ENCODE assay signal across 8 cellular contexts in the genomic region with DNA sequence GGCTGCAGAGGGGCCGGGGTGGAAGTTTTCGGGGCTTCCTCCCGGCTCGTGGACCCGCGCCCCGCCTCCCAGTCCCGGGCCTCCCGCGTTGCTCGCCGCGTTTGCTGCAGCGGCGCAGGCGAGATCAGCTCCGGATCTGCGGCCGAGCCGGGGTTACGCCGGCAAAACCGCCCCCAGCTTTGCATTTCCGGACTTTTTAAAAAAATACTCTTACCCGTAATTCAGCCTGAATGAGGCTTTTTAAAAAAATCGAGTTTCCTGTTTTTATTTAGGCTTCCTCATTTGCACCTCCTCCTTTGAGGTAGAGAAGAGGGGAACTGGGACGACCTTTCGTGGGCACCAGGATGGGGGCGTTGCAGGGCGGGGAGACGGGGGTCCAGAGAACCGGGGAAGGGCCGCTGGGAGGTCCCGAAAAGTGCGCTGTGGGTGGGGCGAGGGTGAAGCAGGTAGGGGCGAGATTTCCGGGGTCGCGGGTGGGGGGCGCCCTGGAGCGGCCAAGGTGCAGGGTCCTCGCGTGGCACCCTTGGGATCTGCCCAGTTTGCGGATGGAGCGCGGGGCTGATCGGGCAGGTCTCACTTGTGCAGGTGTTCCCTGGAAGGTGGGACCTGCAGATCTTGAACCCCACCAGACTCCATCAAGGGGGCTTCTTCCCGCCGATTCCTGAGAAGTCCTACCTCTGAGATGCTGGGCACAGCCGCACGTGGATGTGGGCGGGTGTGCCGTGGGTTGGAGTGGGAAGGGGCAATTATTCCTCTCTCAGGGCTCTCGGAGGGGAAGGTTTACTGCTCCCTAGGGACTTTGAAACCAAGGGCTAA. TPM values are rescaled to one million over a fixed set of nuclear protein-coding genes. Genes with fewer than 3 reads are reported as not detected.
DNase-seq lines count a peak whose midpoint lies in the region; ATAC-seq and TF ChIP-seq lines count a peak whose summit lies in the region.

No MANE protein-coding gene starts in this region.

- no peak for TF ChIP-seq EP300 in ovary (IDR thresholded peaks at IDR 0.05)

- peak overlapping the region; percentile 61 for H3K4me3 Mint-ChIP-seq in Calu3 (ENCODE audit: low read depth, unreplicated experiment)

- WGBS in esophagus, 2 donors: 9 to 14% methylated on average over 55 of the region's 55 CpGs
- WGBS in ovary, 3 donors: 7 to 9% (median 7%) methylated on average over 54 to 55 of the region's 55 CpGs

- CTCF ChIA-PET in Calu3 (lab: Charles Lee): no interaction called here

- no peak for TF ChIP-seq POLR2A in ovary (IDR thresholded peaks at IDR 0.05)

- peaks cover 81% of the 10 kb centered on the region for H3K27me3 Mint-ChIP-seq in Calu3 (ENCODE audit: unreplicated experiment)

- peak overlapping the region; percentile 72 for H3K4me3 ChIP-seq in HUES48 (ENCODE audit: low read depth, low read length)
- H3K4me3 ChIP-seq in esophagus (ENCODE audit: low read depth in 1 of 2, low read length in 2 of 2): peak overlapping the region; percentile 58 to 60
- peak overlapping the region; percentile 22 for H3K4me3 ChIP-seq in ovary

- intact Hi-C loops in Calu3 (cut with micrococcal nuclease; ENCODE audit: unreplicated experiment) (no loop called here), ovary (cut with DNase I) (no loop called here), posterior cingulate gyrus (cut with DNase I) (no loop called here)

- no peaks in the 10 kb centered on the region for H3K9me3 Mint-ChIP-seq in Calu3 (ENCODE audit: low read depth, unreplicated experiment)

- H3K27me3 ChIP-seq in HUES48 (ENCODE audit: control insufficient read depth, insufficient read depth, low read length) (peaks cover 39% of the 10 kb centered on the region), esophagus (ENCODE audit: control insufficient read depth in 1 of 2, insufficient read depth in 2 of 2, low read length in 2 of 2) (no peaks in the 10 kb centered on the region), ovary (no peaks in the 10 kb centered on the region)

- no TSS peak for BruUV-seq in Calu3 (replicated peaks; lab: Mats Ljungman, UMichigan)

- no peak for ATAC-seq in GM19023 (IDR thresholded peaks at IDR 0.05; ENCODE audit: unreplicated experiment)

- no peaks in the 10 kb centered on the region for H3K4me1 ChIP-seq in HUES48 (ENCODE audit: control insufficient read depth, insufficient read depth, low read length)
- peaks cover 2% of the 10 kb centered on the region in 2 donors for H3K4me1 ChIP-seq in esophagus (ENCODE audit: control insufficient read depth in 2 of 2, insufficient read depth in 2 of 2, low read length in 1 of 2)
- H3K4me1 ChIP-seq in ovary (ENCODE audit: insufficient read depth): no peaks in the 10 kb centered on the region

- no peaks in the 10 kb centered on the region for H3K4me1 Mint-ChIP-seq in Calu3 (ENCODE audit: low read depth, unreplicated experiment)

- no peak for DNase-seq in Calu3
- DNase-seq in activated CD4-positive, alpha-beta T cell treated with anti-CD3 and anti-CD28 coated beads, Interleukin-2, amount 50 U/mL, for 1 hour: peak; percentile 64
- DNase-seq in ovary: no peak
- DNase-seq in posterior cingulate gyrus: no peak
- DNase-seq in NCI-H2171 treated with DMSO at 0.1 percent for 48 hours (lab: John Stamatoyannopoulos, UW): no peak

- no peak overlapping the region for H3K9ac ChIP-seq in HUES48 (ENCODE audit: low read depth, low read length)

- H3K27ac ChIP-seq in HUES48 (ENCODE audit: low read depth, low read length) (no peak overlapping the region), esophagus (ENCODE audit: low read depth in 2 of 2, low read length in 1 of 2) (peak overlapping the region in 1 of 2 donors; percentile 22), ovary (no peak overlapping the region)

- H3K9me3 ChIP-seq in HUES48 (ENCODE audit: control insufficient read depth, insufficient read depth, low read length): no peaks in the 10 kb centered on the region
- H3K9me3 ChIP-seq in esophagus (ENCODE audit: control insufficient read depth in 2 of 2, insufficient read depth in 1 of 2, low read depth in 1 of 2, low read length in 1 of 2): no peaks in the 10 kb centered on the region
- no peaks in the 10 kb centered on the region for H3K9me3 ChIP-seq in ovary

- TF ChIP-seq CTCF in Calu3 (IDR thresholded peaks at IDR 0.05; ENCODE audit: unreplicated experiment): no peak
- TF ChIP-seq CTCF in ovary (IDR thresholded peaks at IDR 0.05): no peak

- H3K36me3 Mint-ChIP-seq in Calu3 (ENCODE audit: insufficient read depth, unreplicated experiment): no peaks in the 10 kb centered on the region

- no peaks in the 10 kb centered on the region for H3K36me3 ChIP-seq in HUES48 (ENCODE audit: control insufficient read depth, insufficient read depth, low read length)
- H3K36me3 ChIP-seq in esophagus (ENCODE audit: control insufficient read depth in 2 of 2, insufficient read depth in 2 of 2, low read length in 1 of 2): no peaks in the 10 kb centered on the region
- no peaks in the 10 kb centered on the region for H3K36me3 ChIP-seq in ovary

- H3K27ac Mint-ChIP-seq in Calu3 (ENCODE audit: unreplicated experiment): no peak overlapping the region

RNA-seq across cellular contexts. Expression of a gene that starts 1.1 kb away (rescaled TPM):
- total RNA-seq in Calu3 (2022) (2.2 and 2.6 TPM in 2 replicates), ovary (1 to 10 TPM; 4.2 to 9.2 (median 8.3) TPM)
- polyA plus RNA-seq in esophagus (1 to 10 TPM; 3.2 to 4.2 TPM), ovary (1 to 10 TPM; 3.7 to 6.7 TPM)

Comparison
In these comparisons a context has a peak if more than half of its experiments do, and no peak if none do; other contexts are left out.
1. H3K4me3 ChIP-seq: peak in every context shown above with its lines; median percentile 72 in HUES48; 59 in esophagus; 22 in ovary.